In the genomic region with DNA sequence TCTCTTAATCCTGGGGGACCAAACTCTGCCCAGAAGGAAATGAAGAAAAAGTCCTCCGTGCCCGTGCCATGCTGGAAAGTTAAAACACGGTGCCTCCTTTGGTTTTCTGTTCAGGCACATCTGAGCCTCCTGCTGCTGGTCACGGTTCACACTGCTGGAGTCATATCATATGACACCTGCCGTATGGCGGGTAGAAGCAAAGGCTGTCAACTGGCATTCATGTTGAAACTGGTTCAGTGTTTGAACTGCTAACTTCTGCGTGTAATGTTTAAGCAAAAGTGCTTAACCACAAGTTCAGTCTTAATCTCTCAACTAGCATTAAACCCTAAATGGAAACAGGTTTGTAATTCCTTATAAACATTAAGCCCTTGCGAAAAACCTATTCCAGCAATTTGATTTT, we compare ENCODE assay signal across 1 cellular context.
TF ChIP-seq lines count a peak whose summit lies in the region.

No MANE protein-coding gene starts in this region.

TF ChIP-seq in WTC11, 78 proteins besides CTCF, POLR2A, EP300 and RAD21 (continued from another document):
- no peak for TF ChIP-seq IRF1 (CRISPR knock-in tag; IDR thresholded peaks at IDR 0.05)
- no peak for TF ChIP-seq FOXP1 (CRISPR knock-in tag; IDR thresholded peaks at IDR 0.05; ENCODE audit: borderline replicate concordance)
- no peak for TF ChIP-seq GTF2I (CRISPR knock-in tag; conservative IDR thresholded peaks at IDR 0.05)
